In genomic region chr13:48304132-48304876, GRCh38 we compare ENCODE assay signal across 8 cellular contexts. TPM values are rescaled to one million over a fixed set of nuclear protein-coding genes. Genes with fewer than 3 reads are reported as not detected.
DNase-seq lines count a peak whose midpoint lies in the region; ATAC-seq and TF ChIP-seq lines count a peak whose summit lies in the region.

No MANE protein-coding gene starts in this region.

- no peaks in the 10 kb centered on the region for H3K9me3 ChIP-seq in H9 (ENCODE audit: control insufficient read depth, low read depth, low read length)
- peaks cover 11% of the 10 kb centered on the region for H3K9me3 ChIP-seq in Karpas-422 (ENCODE audit: low read length)
- no peaks in the 10 kb centered on the region for H3K9me3 ChIP-seq in fibroblast of lung (ENCODE audit: control insufficient read depth, insufficient read depth, low read depth, low read length)
- no peaks in the 10 kb centered on the region for H3K9me3 ChIP-seq in naive thymus-derived CD4-positive, alpha-beta T cell (ENCODE audit: control insufficient read depth in 2 of 3, low read length in 3 of 3)

- no peak overlapping the region for H2AK5ac ChIP-seq in H9 (ENCODE audit: insufficient read length, low read length)

- peak overlapping the region; percentile 78 to 96 for H3K4me3 Mint-ChIP-seq in H9
- peak overlapping the region; percentile 95 for H3K4me3 Mint-ChIP-seq in activated CD4-positive, alpha-beta memory T cell treated with anti-CD3 and anti-CD28 coated beads, Interleukin-2, amount 10 ng/mL, durations not matched to agents 7 days and 5 days
- H3K4me3 Mint-ChIP-seq in naive thymus-derived CD4-positive, alpha-beta T cell: peak overlapping the region; percentile 76 to 99 (median 94)

- no peak overlapping the region for H2BK120ac ChIP-seq in H9 (ENCODE audit: low read depth, low read length, poor library complexity, severe bottlenecking)

- no peak overlapping the region for H4K8ac ChIP-seq in H9 (replicated peaks; ENCODE audit: insufficient read length, low read depth, low read length)

- CTCF ChIA-PET in activated CD4-positive, alpha-beta memory T cell treated with anti-CD3 and anti-CD28 coated beads, Interleukin-2, amount 10 ng/mL, durations not matched to agents 7 days and 5 days (lab: Charles Lee): interaction anchor here (0.8 to 1.0 kb wide), 2 partner anchors 31 to 159 kb away, joined by 3 read pairs; no protein-coding TSS in a partner anchor
- CTCF ChIA-PET in naive thymus-derived CD4-positive, alpha-beta T cell (lab: Charles Lee): no interaction called here

- intact Hi-C loops in naive thymus-derived CD4-positive, alpha-beta T cell (cut with micrococcal nuclease): loop anchor here (1.0 to 10.0 kb wide), 11 partner anchors 16 to 1280 kb away; partner anchors contain the start of genes CAB39L (in 1 of the 2), CYSLTR2 (in 1 of the 2), FNDC3A (in 1 of the 2) and LPAR6 (in 1 of the 2)

- peak overlapping the region in 2 of 3 experiments; percentile 37 to 79; a peak in 4 of 7 replicates for H3K27ac Mint-ChIP-seq in H9
- H3K27ac Mint-ChIP-seq in activated CD4-positive, alpha-beta memory T cell treated with anti-CD3 and anti-CD28 coated beads, Interleukin-2, amount 10 ng/mL, durations not matched to agents 7 days and 5 days: peak overlapping the region; percentile 92
- H3K27ac Mint-ChIP-seq in naive thymus-derived CD4-positive, alpha-beta T cell: peak overlapping the region; percentile 93 to 98 (median 97)

- no peak overlapping the region for H3K27ac ChIP-seq in H9 (ENCODE audit: insufficient read length, low read depth, low read length)
- peak overlapping the region; percentile 91 for H3K27ac ChIP-seq in Karpas-422 (ENCODE audit: low read length)
- peak overlapping the region; percentile 98 for H3K27ac ChIP-seq in fibroblast of lung (ENCODE audit: insufficient read depth, low read length)
- H3K27ac ChIP-seq in naive thymus-derived CD4-positive, alpha-beta T cell (ENCODE audit: low read depth, low read length): peak overlapping the region; percentile 99

- no peak overlapping the region for H3K56ac ChIP-seq in H9 (ENCODE audit: insufficient read length, low read depth, low read length)

- no peak overlapping the region for H2BK20ac ChIP-seq in H9 (ENCODE audit: low read depth, low read length, poor library complexity, severe bottlenecking)

- H3K27me3 Mint-ChIP-seq in H9 (ENCODE audit: low read depth): no peaks in the 10 kb centered on the region; the same call in 1 of the 2 replicates
- no peaks in the 10 kb centered on the region for H3K27me3 Mint-ChIP-seq in activated CD4-positive, alpha-beta memory T cell treated with anti-CD3 and anti-CD28 coated beads, Interleukin-2, amount 10 ng/mL, durations not matched to agents 7 days and 5 days
- no peaks in the 10 kb centered on the region for H3K27me3 Mint-ChIP-seq in naive thymus-derived CD4-positive, alpha-beta T cell

- no peaks in the 10 kb centered on the region for H3K9me2 ChIP-seq in Karpas-422 (replicated peaks; ENCODE audit: insufficient read depth, low read length)

- in situ Hi-C loops in ACHN (cut with HindIII; ENCODE audit: low pct_ligation_motif_present, low pct_unique_long_range_greater_than_20kb, low sequenced_read_pairs): no loop called here

- peak; percentile 31 for ATAC-seq in naive thymus-derived CD4-positive, alpha-beta T cell

- no peak overlapping the region for H3K23ac ChIP-seq in H9 (ENCODE audit: insufficient read length, low read depth, low read length)

- peaks cover 12 to 15% of the 10 kb centered on the region in 2 experiments for H3K4me1 Mint-ChIP-seq in H9
- H3K4me1 Mint-ChIP-seq in activated CD4-positive, alpha-beta memory T cell treated with anti-CD3 and anti-CD28 coated beads, Interleukin-2, amount 10 ng/mL, durations not matched to agents 7 days and 5 days: peaks cover 29% of the 10 kb centered on the region
- peaks cover 16 to 52% (median 43%) of the 10 kb centered on the region in 7 donors for H3K4me1 Mint-ChIP-seq in naive thymus-derived CD4-positive, alpha-beta T cell

- H3K9ac ChIP-seq in H9 (ENCODE audit: extremely low read depth, insufficient read length, low read length): peak overlapping the region; percentile 2
- H3K9ac ChIP-seq in Karpas-422 (ENCODE audit: low read length): peak overlapping the region; percentile 99
- H3K9ac ChIP-seq in fibroblast of lung (ENCODE audit: insufficient read depth, low read length): peak overlapping the region; percentile 97

- H3K23me2 ChIP-seq in H9 (ENCODE audit: insufficient read length, low read depth, low read length, poor library complexity, severe bottlenecking): peaks cover 4% of the 10 kb centered on the region

- H3K4me2 ChIP-seq in H9 (ENCODE audit: insufficient read depth, insufficient read length, low read length) (peak overlapping the region; percentile 57), Karpas-422 (ENCODE audit: low read depth, low read length, poor library complexity, severe bottlenecking) (peak overlapping the region; percentile 98), fibroblast of lung (ENCODE audit: extremely low read depth, insufficient read depth, low read length) (peak overlapping the region; percentile 98)

- TF ChIP-seq CTCF in H9 (conservative IDR thresholded peaks at IDR 0.05) (no peak), fibroblast of lung (conservative IDR thresholded peaks at IDR 0.05 in 1 of 2, IDR thresholded peaks at IDR 0.05 in 1 of 2; ENCODE audit: low read depth in 1 of 2, low read length in 2 of 2) (no peak)

- H3K79me2 ChIP-seq in H9 (ENCODE audit: insufficient read depth, low read length) (peaks cover 2% of the 10 kb centered on the region; the same call in 1 of the 2 replicates), Karpas-422 (ENCODE audit: low read length) (peaks cover 50% of the 10 kb centered on the region), fibroblast of lung (ENCODE audit: control insufficient read depth, insufficient read depth, low read length) (peaks cover 36% of the 10 kb centered on the region)

- peaks cover 0 to 2% of the 10 kb centered on the region in 2 experiments; a peak in 1 of 5 replicates for H3K9me3 Mint-ChIP-seq in H9
- no peaks in the 10 kb centered on the region for H3K9me3 Mint-ChIP-seq in activated CD4-positive, alpha-beta memory T cell treated with anti-CD3 and anti-CD28 coated beads, Interleukin-2, amount 10 ng/mL, durations not matched to agents 7 days and 5 days
- peaks cover 0 to 4% (median 0%) of the 10 kb centered on the region in 11 donors for H3K9me3 Mint-ChIP-seq in naive thymus-derived CD4-positive, alpha-beta T cell

- DNase-seq in ACHN: peak; percentile 62
- no peak for DNase-seq in H9
- DNase-seq in Karpas-422: peak; percentile 94
- peak; percentile 46 for DNase-seq in activated CD4-positive, alpha-beta memory T cell treated with anti-CD3 and anti-CD28 coated beads, Interleukin-2, amount 10 ng/mL, durations not matched to agents 7 days and 5 days
- peak; percentile 61 to 64 for DNase-seq in fibroblast of lung (ENCODE audit: low read depth in 2 of 2)
- peak in 7 of 9 donors; percentile 28 to 62 (median 47) for DNase-seq in naive thymus-derived CD4-positive, alpha-beta T cell
- DNase-seq in iPS-NIHi7 (ENCODE audit: extremely low spot score): no peak

- H4K20me1 ChIP-seq in H9 (ENCODE audit: control insufficient read depth, insufficient read depth, insufficient read length) (no peaks in the 10 kb centered on the region), Karpas-422 (ENCODE audit: insufficient read depth, low read depth, low read length) (no peaks in the 10 kb centered on the region), fibroblast of lung (ENCODE audit: control insufficient read depth, extremely low read depth, insufficient read depth, low read length) (no peaks in the 10 kb centered on the region)

- POLR2A ChIA-PET in activated CD4-positive, alpha-beta memory T cell treated with anti-CD3 and anti-CD28 coated beads, Interleukin-2, amount 10 ng/mL, durations not matched to agents 7 days and 5 days (lab: Charles Lee): interaction anchor here (0.7 to 4.7 kb wide), 20 partner anchors 10 to 349 kb away, joined by 3 to 33 read pairs (median 6); partner anchors contain the start of genes CYSLTR2, ITM2B, LPAR6 and MED4
- POLR2A ChIA-PET in naive thymus-derived CD4-positive, alpha-beta T cell (lab: Charles Lee): interaction anchor here (0.7 to 2.3 kb wide), 7 partner anchors 11 to 149 kb away, joined by 3 to 7 read pairs (median 5); no protein-coding TSS in a partner anchor

- no peaks in the 10 kb centered on the region for H3K79me1 ChIP-seq in H9 (ENCODE audit: insufficient read depth, low read depth, low read length, poor library complexity, severe bottlenecking)

- WGBS in H9 (ENCODE audit: extremely low coverage, insufficient read length, low lambda C conversion rate): no CpG with 5 or more reads among the region's 37 CpGs

- H3K18ac ChIP-seq in H9 (ENCODE audit: insufficient read length, low read depth, low read length): no peak overlapping the region

- no peak overlapping the region for H4K5ac ChIP-seq in H9 (ENCODE audit: insufficient read length, low read depth, low read length)

- no peak overlapping the region for H3K4ac ChIP-seq in H9 (ENCODE audit: low read depth, low read length)

- H4K91ac ChIP-seq in H9 (ENCODE audit: insufficient read length, low read depth, low read length): no peak overlapping the region

- H3T11ph ChIP-seq in H9 (ENCODE audit: low read length): no peak overlapping the region

- peak overlapping the region; percentile 97 for H3K4me3 ChIP-seq in GM08714 (ENCODE audit: low read length)
- peak overlapping the region; percentile 98 for H3K4me3 ChIP-seq in Karpas-422 (ENCODE audit: low read length)
- H3K4me3 ChIP-seq in fibroblast of lung (replicated peaks in 1 of 4; ENCODE audit: control extremely low read depth in 1 of 4, insufficient read depth in 1 of 4, low read depth in 3 of 4, low read length in 4 of 4): peak overlapping the region; percentile 60 to 98 (median 80)
- peak overlapping the region; percentile 85 for H3K4me3 ChIP-seq in naive thymus-derived CD4-positive, alpha-beta T cell (ENCODE audit: low read length)

- H2BK15ac ChIP-seq in H9 (ENCODE audit: low read depth, low read length): no peak overlapping the region

- peaks cover 0 to 4% (median 2%) of the 10 kb centered on the region in 3 experiments; a peak in 2 of 7 replicates for H3K36me3 Mint-ChIP-seq in H9 (ENCODE audit: insufficient read depth in 1 of 3, low read depth in 3 of 3)
- peaks cover 27% of the 10 kb centered on the region for H3K36me3 Mint-ChIP-seq in activated CD4-positive, alpha-beta memory T cell treated with anti-CD3 and anti-CD28 coated beads, Interleukin-2, amount 10 ng/mL, durations not matched to agents 7 days and 5 days (ENCODE audit: low read depth)
- H3K36me3 Mint-ChIP-seq in naive thymus-derived CD4-positive, alpha-beta T cell: peaks cover 0 to 26% (median 5%) of the 10 kb centered on the region in 5 donors

- H3K27me3 ChIP-seq in H9 (ENCODE audit: insufficient read depth, low read length) (no peaks in the 10 kb centered on the region), Karpas-422 (ENCODE audit: low read length) (no peaks in the 10 kb centered on the region), fibroblast of lung (ENCODE audit: control insufficient read depth, insufficient read depth, low read length) (no peaks in the 10 kb centered on the region)
- H3K27me3 ChIP-seq in naive thymus-derived CD4-positive, alpha-beta T cell (ENCODE audit: control insufficient read depth in 2 of 2, insufficient read depth in 2 of 2, low read length in 2 of 2): no peaks in the 10 kb centered on the region

- no peaks in the 10 kb centered on the region for H3K4me1 ChIP-seq in H9 (ENCODE audit: insufficient read depth, low read length)
- H3K4me1 ChIP-seq in Karpas-422 (ENCODE audit: low read length): peaks cover 12% of the 10 kb centered on the region
- H3K4me1 ChIP-seq in fibroblast of lung (ENCODE audit: control insufficient read depth, extremely low read depth, insufficient read depth, low read length): no peaks in the 10 kb centered on the region
- peaks cover 10 to 15% of the 10 kb centered on the region in 2 donors for H3K4me1 ChIP-seq in naive thymus-derived CD4-positive, alpha-beta T cell (ENCODE audit: control insufficient read depth in 2 of 2, insufficient read depth in 2 of 2, low read length in 2 of 2)

- no peak overlapping the region for H2BK12ac ChIP-seq in H9 (ENCODE audit: insufficient read length, low read depth, low read length)

- no peak overlapping the region for H3K14ac ChIP-seq in H9 (ENCODE audit: insufficient read depth, low read length)

- H3K36me3 ChIP-seq in Karpas-422 (ENCODE audit: insufficient read depth, low read length) (peaks cover 42% of the 10 kb centered on the region), fibroblast of lung (ENCODE audit: control insufficient read depth, insufficient read depth, low read length) (no peaks in the 10 kb centered on the region)
- no peaks in the 10 kb centered on the region for H3K36me3 ChIP-seq in naive thymus-derived CD4-positive, alpha-beta T cell (ENCODE audit: control insufficient read depth in 2 of 3, insufficient read depth in 3 of 3, low read length in 3 of 3)

- H2AFZ ChIP-seq in H9 (ENCODE audit: low read length) (no peak overlapping the region), Karpas-422 (ENCODE audit: low read length) (peak overlapping the region; percentile 68; the same call in 1 of the 2 replicates), fibroblast of lung (ENCODE audit: low read length) (peak overlapping the region; percentile 12)

- H2BK5ac ChIP-seq in H9 (ENCODE audit: insufficient read length, low read length): no peak overlapping the region

RNA-seq across cellular contexts. Expression of gene RB1, which starts 0.8 kb away (rescaled TPM):
- total RNA-seq in H9 (2021): 19.6 and 20.5 TPM in 2 replicates
- 38.3 and 104 TPM in 2 replicates for total RNA-seq in Karpas-422 (2014; rRNA removed; shearing (Covaris generic); ENCODE audit: low replicate concordance)
- 10 to 100 TPM; 40.2 to 41.3 TPM for total RNA-seq in activated CD4-positive, alpha-beta memory T cell treated with anti-CD3 and anti-CD28 coated beads, Interleukin-2, amount 10 ng/mL, durations not matched to agents 7 days and 5 days
- 21.1 and 31.9 TPM in 2 replicates for total RNA-seq in fibroblast of lung
- 32.8 and 39.7 TPM in 2 replicates for polyA plus RNA-seq in fibroblast of lung
- 19.0 and 22.2 TPM in 2 replicates for polyA plus RNA-seq in fibroblast of lung (2012)
- 2.5 and 2.8 TPM in 2 replicates for polyA minus RNA-seq in fibroblast of lung (ENCODE audit: low replicate concordance)
- 10 to 100 TPM; 18.0 to 37.1 (median 23.6) TPM for total RNA-seq in naive thymus-derived CD4-positive, alpha-beta T cell
- 10 to 100 TPM; 12.1 to 13.5 TPM for polyA plus RNA-seq in naive thymus-derived CD4-positive, alpha-beta T cell

Comparison
In these comparisons a context has a peak if more than half of its experiments do, and no peak if none do; other contexts are left out.
1. DNase-seq: peak in ACHN (single experiment), Karpas-422 (single experiment), activated CD4-positive, alpha-beta memory T cell treated with anti-CD3 and anti-CD28 coated beads, Interleukin-2, amount 10 ng/mL, durations not matched to agents 7 days and 5 days (single experiment), fibroblast of lung (2 of 2) and naive thymus-derived CD4-positive, alpha-beta T cell (7 of 9); none in H9 (single experiment) and iPS-NIHi7 (single experiment).
2. H3K9ac ChIP-seq: peak in every context shown above with its lines; median percentile 99 in Karpas-422; 97 in fibroblast of lung; 2 in H9.
3. Peak in every context shown above with its lines, with median percentiles within 50 percentile points of each other: H3K4me3 ChIP-seq, H3K4me2 ChIP-seq, H3K27ac Mint-ChIP-seq and H3K4me3 Mint-ChIP-seq.